In genomic region chr10:3838723-3839437, GRCh38 we compare ENCODE assay signal across 2 cellular contexts.
TF ChIP-seq lines count a peak whose summit lies in the region.

No MANE protein-coding gene starts in this region.

TF ChIP-seq in HCT116, 20 proteins besides CTCF, POLR2A, EP300 and RAD21:
- no peak for TF ChIP-seq ATF3 (IDR thresholded peaks at IDR 0.05)

TF ChIP-seq in HepG2, 621 proteins besides CTCF, POLR2A, EP300 and RAD21 (continues in another document):
- TF ChIP-seq HMGXB4 (CRISPR knock-in tag; IDR thresholded peaks at IDR 0.05; ENCODE audit: borderline replicate concordance in 1 of 2, low read depth in 1 of 2): no peak
- peak; percentile 31; the same call in 1 of the 2 replicates for TF ChIP-seq ARID5B (CRISPR knock-in tag; IDR thresholded peaks at IDR 0.05)
- no peak for TF ChIP-seq ZNF749 (CRISPR knock-in tag; IDR thresholded peaks at IDR 0.05; ENCODE audit: borderline replicate concordance)
- 0 out of 2 replicates have a peak, but pooled peaks have one; percentile 38 for TF ChIP-seq THRA (CRISPR knock-in tag; IDR thresholded peaks at IDR 0.05; ENCODE audit: borderline replicate concordance)
- TF ChIP-seq TOPORS (CRISPR knock-in tag; IDR thresholded peaks at IDR 0.05): no peak
- no peak for TF ChIP-seq PHF8 (CRISPR knock-in tag; IDR thresholded peaks at IDR 0.05)
- TF ChIP-seq TRAFD1 (CRISPR knock-in tag; IDR thresholded peaks at IDR 0.05; ENCODE audit: borderline replicate concordance): no peak
- no peak for TF ChIP-seq ZNF775 (CRISPR knock-in tag; IDR thresholded peaks at IDR 0.05; ENCODE audit: borderline replicate concordance)
- TF ChIP-seq FOSL1 (CRISPR knock-in tag; IDR thresholded peaks at IDR 0.05; ENCODE audit: borderline replicate concordance): no peak
- TF ChIP-seq RXRA (CRISPR knock-in tag; IDR thresholded peaks at IDR 0.05): peak; percentile 61; the same call in 1 of the 2 replicates
- TF ChIP-seq ATF7-NPFF (CRISPR knock-in tag; IDR thresholded peaks at IDR 0.05; ENCODE audit: low read depth): no peak
- TF ChIP-seq RFX3 (CRISPR knock-in tag; IDR thresholded peaks at IDR 0.05): no peak
- TF ChIP-seq BRD4 (CRISPR knock-in tag; IDR thresholded peaks at IDR 0.05): no peak
- TF ChIP-seq NCOR1 (IDR thresholded peaks at IDR 0.05; ENCODE audit: borderline replicate concordance, low read length): peak; percentile 82; the same call in 1 of the 2 replicates
- TF ChIP-seq HHEX (CRISPR knock-in tag; IDR thresholded peaks at IDR 0.05): no peak
- TF ChIP-seq MLXIP (CRISPR knock-in tag; IDR thresholded peaks at IDR 0.05; ENCODE audit: borderline replicate concordance): no peak
- 0 out of 4 replicates have a peak, but pooled peaks of 1 of the 2 experiments have one; percentile 29 for TF ChIP-seq NR2F1 (CRISPR knock-in tag; IDR thresholded peaks at IDR 0.05)
- TF ChIP-seq ZNF225 (CRISPR knock-in tag; IDR thresholded peaks at IDR 0.05): no peak
- no peak for TF ChIP-seq CAMTA2 (CRISPR knock-in tag; IDR thresholded peaks at IDR 0.05; ENCODE audit: borderline replicate concordance)
- no peak for TF ChIP-seq AHR (CRISPR knock-in tag; IDR thresholded peaks at IDR 0.05)
- TF ChIP-seq ZFP82 (CRISPR knock-in tag; IDR thresholded peaks at IDR 0.05; ENCODE audit: borderline replicate concordance): no peak
- no peak for TF ChIP-seq DRAP1 (CRISPR knock-in tag; IDR thresholded peaks at IDR 0.05)
- peak; percentile 93 for TF ChIP-seq RARA (CRISPR knock-in tag; IDR thresholded peaks at IDR 0.05)
- TF ChIP-seq FOXA1 (IDR thresholded peaks at IDR 0.05): no peak
- peak; percentile 60 for TF ChIP-seq FOXA1 (CRISPR knock-in tag; IDR thresholded peaks at IDR 0.05)
- no peak for TF ChIP-seq ZNF33B (CRISPR knock-in tag; IDR thresholded peaks at IDR 0.05)
- TF ChIP-seq SOX6 (IDR thresholded peaks at IDR 0.05): no peak
- TF ChIP-seq SOX6 (CRISPR knock-in tag; IDR thresholded peaks at IDR 0.05): no peak
- TF ChIP-seq ZFYVE20 (CRISPR knock-in tag; IDR thresholded peaks at IDR 0.05; ENCODE audit: borderline replicate concordance, low read depth): no peak
- TF ChIP-seq ZNF510 (CRISPR knock-in tag; IDR thresholded peaks at IDR 0.05; ENCODE audit: low read depth): no peak
- peak; percentile 94 for TF ChIP-seq SKI (IDR thresholded peaks at IDR 0.05; ENCODE audit: partially characterized antibody)
- TF ChIP-seq ATF2 (CRISPR knock-in tag; IDR thresholded peaks at IDR 0.05): no peak
- TF ChIP-seq ZNF703 (CRISPR knock-in tag; IDR thresholded peaks at IDR 0.05; ENCODE audit: borderline replicate concordance): no peak
- TF ChIP-seq TBL1XR1 (IDR thresholded peaks at IDR 0.05; ENCODE audit: borderline replicate concordance, low read length, partially characterized antibody): peak; percentile 90
- TF ChIP-seq ZNF770 (CRISPR knock-in tag; IDR thresholded peaks at IDR 0.05): peak; percentile 78
- TF ChIP-seq FOXA3 (CRISPR knock-in tag; IDR thresholded peaks at IDR 0.05): 0 out of 2 replicates have a peak, but pooled peaks have one; percentile 36
- no peak for TF ChIP-seq ZNF121 (CRISPR knock-in tag; IDR thresholded peaks at IDR 0.05)
- no peak for TF ChIP-seq PREB (CRISPR knock-in tag; IDR thresholded peaks at IDR 0.05)
- TF ChIP-seq ZSCAN5A (CRISPR knock-in tag; IDR thresholded peaks at IDR 0.05; ENCODE audit: borderline replicate concordance): no peak
- no peak for TF ChIP-seq SRSF1 (optimal IDR thresholded peaks at IDR 0.05; ENCODE audit: low read depth, low read length)
- no peak for TF ChIP-seq MTF2 (CRISPR knock-in tag; IDR thresholded peaks at IDR 0.05; ENCODE audit: borderline replicate concordance)
- no peak for TF ChIP-seq CHD4 (IDR thresholded peaks at IDR 0.05; ENCODE audit: borderline replicate concordance, low read length)
